14 cellular contexts compared by ENCODE assay signal in genomic region chr5:176133877-176134276, GRCh38.
DNase-seq lines count a peak whose midpoint lies in the region; ATAC-seq and TF ChIP-seq lines count a peak whose summit lies in the region.
"Had no signal": no experiment of that assay in that cellular context is flagged by ENCODE, and none has a peak within 500 bp of the region (broad histone marks: within the 10 kb centered on the region; RNA-seq: fewer than 3 reads in every experiment).

No MANE protein-coding gene starts in this region.

- H3K36me3 Mint-ChIP-seq in natural killer cell treated with Interleukin-12 subunit alpha and Interleukin-12 subunit beta and Interleukin-15 and Interleukin-18, amount 100 ng/mL, for 72 hours, result no peaks in the 10 kb centered on the region
- H3K36me3 Mint-ChIP-seq in natural killer cell, result no peaks in the 10 kb centered on the region
- no peaks in the 10 kb centered on the region for H3K36me3 Mint-ChIP-seq in activated naive CD8-positive, alpha-beta T cell
- no peaks in the 10 kb centered on the region for H3K36me3 Mint-ChIP-seq in mesothelial cell of epicardium

- H3K27ac Mint-ChIP-seq in natural killer cell treated with Interleukin-12 subunit alpha and Interleukin-12 subunit beta and Interleukin-15 and Interleukin-18, amount 100 ng/mL, for 72 hours, result no peak overlapping the region
- H3K27ac Mint-ChIP-seq in natural killer cell, result no peak overlapping the region
- no peak overlapping the region for H3K27ac Mint-ChIP-seq in activated naive CD8-positive, alpha-beta T cell
- no peak overlapping the region for H3K27ac Mint-ChIP-seq in mesothelial cell of epicardium
- H3K27ac Mint-ChIP-seq: dendritic cell treated with granulocyte-macrophage colony-stimulating factor and Interleukin-4, amounts not matched to agents 40 ng/mL and 50 ng/mL, for 4 days had no signal

- no peak for DNase-seq in natural killer cell treated with Interleukin-12 subunit alpha and Interleukin-12 subunit beta and Interleukin-15 and Interleukin-18, amount 100 ng/mL, for 72 hours (ENCODE audit: low spot score)
- DNase-seq in natural killer cell (no peak), mesothelial cell of epicardium (ENCODE audit: low spot score in 2 of 2, unreplicated experiment in 2 of 2) (no peak), Right ventricle myocardium inferior (ENCODE audit: missing footprints) (no peak), NCI-H526 (lab: John Stamatoyannopoulos, UW) (no peak), RPMI8226 (no peak), GF-D8 (lab: John Stamatoyannopoulos, UW) (no peak)
- DNase-seq: activated CD8-positive, alpha-beta memory T cell treated with anti-CD3 and anti-CD28 coated beads, Interleukin-2, amount 50 U/mL, for 4 hours; DMS153; esophagus squamous epithelium; NCI-H1105 had no signal

- peak in 1 of 2 donors; percentile 11 for ATAC-seq in natural killer cell treated with Interleukin-12 subunit alpha and Interleukin-12 subunit beta and Interleukin-15 and Interleukin-18, amount 100 ng/mL, for 72 hours
- no peak for ATAC-seq in natural killer cell
- no peak for ATAC-seq in Right ventricle myocardium inferior
- ATAC-seq: left ventricle myocardium superior had no signal

- no peaks in the 10 kb centered on the region for H3K9me3 Mint-ChIP-seq in natural killer cell treated with Interleukin-12 subunit alpha and Interleukin-12 subunit beta and Interleukin-15 and Interleukin-18, amount 100 ng/mL, for 72 hours
- H3K9me3 Mint-ChIP-seq in natural killer cell, result no peaks in the 10 kb centered on the region
- no peaks in the 10 kb centered on the region for H3K9me3 Mint-ChIP-seq in activated naive CD8-positive, alpha-beta T cell (ENCODE audit: low read depth)
- peaks cover 4% of the 10 kb centered on the region for H3K9me3 Mint-ChIP-seq in mesothelial cell of epicardium
- H3K9me3 Mint-ChIP-seq: dendritic cell treated with granulocyte-macrophage colony-stimulating factor and Interleukin-4, amounts not matched to agents 40 ng/mL and 50 ng/mL, for 4 days had no signal

- H3K27me3 Mint-ChIP-seq in natural killer cell treated with Interleukin-12 subunit alpha and Interleukin-12 subunit beta and Interleukin-15 and Interleukin-18, amount 100 ng/mL, for 72 hours, result peaks cover 26 to 34% of the 10 kb centered on the region in 2 donors
- H3K27me3 Mint-ChIP-seq in natural killer cell (ENCODE audit: low read depth in 2 of 2), result peaks cover 31 to 37% of the 10 kb centered on the region in 2 donors
- peaks cover 3% of the 10 kb centered on the region for H3K27me3 Mint-ChIP-seq in activated naive CD8-positive, alpha-beta T cell
- H3K27me3 Mint-ChIP-seq in mesothelial cell of epicardium (ENCODE audit: low read depth), result peaks cover 75% of the 10 kb centered on the region

- peak overlapping the region; percentile 4 for H3K4me3 Mint-ChIP-seq in natural killer cell treated with Interleukin-12 subunit alpha and Interleukin-12 subunit beta and Interleukin-15 and Interleukin-18, amount 100 ng/mL, for 72 hours
- H3K4me3 Mint-ChIP-seq in natural killer cell (no peak overlapping the region), mesothelial cell of epicardium (peak overlapping the region; percentile 43)
- peak overlapping the region; percentile 83 for H3K4me3 Mint-ChIP-seq in activated naive CD8-positive, alpha-beta T cell
- H3K4me3 Mint-ChIP-seq: dendritic cell treated with granulocyte-macrophage colony-stimulating factor and Interleukin-4, amounts not matched to agents 40 ng/mL and 50 ng/mL, for 4 days had no signal

- TF ChIP-seq CTCF in natural killer cell (IDR thresholded peaks at IDR 0.05), result no peak
- TF ChIP-seq CTCF in mesothelial cell of epicardium (IDR thresholded peaks at IDR 0.05; ENCODE audit: unreplicated experiment), result no peak

- intact Hi-C loops in natural killer cell (cut with micrococcal nuclease), result no loop called here
- intact Hi-C loops in Right ventricle myocardium inferior (cut with DNase I), result no loop called here

- peaks cover 0 to 5% of the 10 kb centered on the region in 2 donors for H3K4me1 Mint-ChIP-seq in natural killer cell treated with Interleukin-12 subunit alpha and Interleukin-12 subunit beta and Interleukin-15 and Interleukin-18, amount 100 ng/mL, for 72 hours (ENCODE audit: low read depth in 2 of 2)
- H3K4me1 Mint-ChIP-seq in natural killer cell (peaks cover 0 to 16% of the 10 kb centered on the region in 2 donors), mesothelial cell of epicardium (peaks cover 25% of the 10 kb centered on the region)
- H3K4me1 Mint-ChIP-seq in activated naive CD8-positive, alpha-beta T cell (ENCODE audit: low read depth), result peaks cover 18% of the 10 kb centered on the region
